Comparison of ENCODE assay signal across 1 cellular context in genomic region chr17:6651483-6652452, GRCh38.
A peak's percentile ranks its signal among the peaks of the same experiment; 100 is the strongest.
TF ChIP-seq lines count a peak whose summit lies in the region.

TSS of gene C17orf100 (plus strand) at chr17:6651762. CDS start at chr17:6651914, 152 bp downstream.
TSS of gene MED31 (minus strand) at chr17:6651605. CDS start at chr17:6651528, 77 bp downstream.

TF ChIP-seq in GM23338, 12 proteins besides CTCF, POLR2A, EP300 and RAD21:
- TF ChIP-seq, protein P1, sequence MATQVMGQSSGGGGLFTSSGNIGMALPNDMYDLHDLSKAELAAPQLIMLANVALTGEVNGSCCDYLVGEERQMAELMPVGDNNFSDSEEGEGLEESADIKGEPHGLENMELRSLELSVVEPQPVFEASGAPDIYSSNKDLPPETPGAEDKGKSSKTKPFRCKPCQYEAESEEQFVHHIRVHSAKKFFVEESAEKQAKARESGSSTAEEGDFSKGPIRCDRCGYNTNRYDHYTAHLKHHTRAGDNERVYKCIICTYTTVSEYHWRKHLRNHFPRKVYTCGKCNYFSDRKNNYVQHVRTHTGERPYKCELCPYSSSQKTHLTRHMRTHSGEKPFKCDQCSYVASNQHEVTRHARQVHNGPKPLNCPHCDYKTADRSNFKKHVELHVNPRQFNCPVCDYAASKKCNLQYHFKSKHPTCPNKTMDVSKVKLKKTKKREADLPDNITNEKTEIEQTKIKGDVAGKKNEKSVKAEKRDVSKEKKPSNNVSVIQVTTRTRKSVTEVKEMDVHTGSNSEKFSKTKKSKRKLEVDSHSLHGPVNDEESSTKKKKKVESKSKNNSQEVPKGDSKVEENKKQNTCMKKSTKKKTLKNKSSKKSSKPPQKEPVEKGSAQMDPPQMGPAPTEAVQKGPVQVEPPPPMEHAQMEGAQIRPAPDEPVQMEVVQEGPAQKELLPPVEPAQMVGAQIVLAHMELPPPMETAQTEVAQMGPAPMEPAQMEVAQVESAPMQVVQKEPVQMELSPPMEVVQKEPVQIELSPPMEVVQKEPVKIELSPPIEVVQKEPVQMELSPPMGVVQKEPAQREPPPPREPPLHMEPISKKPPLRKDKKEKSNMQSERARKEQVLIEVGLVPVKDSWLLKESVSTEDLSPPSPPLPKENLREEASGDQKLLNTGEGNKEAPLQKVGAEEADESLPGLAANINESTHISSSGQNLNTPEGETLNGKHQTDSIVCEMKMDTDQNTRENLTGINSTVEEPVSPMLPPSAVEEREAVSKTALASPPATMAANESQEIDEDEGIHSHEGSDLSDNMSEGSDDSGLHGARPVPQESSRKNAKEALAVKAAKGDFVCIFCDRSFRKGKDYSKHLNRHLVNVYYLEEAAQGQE (IDR thresholded peaks at IDR 0.05; ENCODE audit: unreplicated experiment), result no peak
- TF ChIP-seq EZH2phosphoT487 (IDR thresholded peaks at IDR 0.05; ENCODE audit: unreplicated experiment), result no peak
- no peak for TF ChIP-seq EZH2 (IDR thresholded peaks at IDR 0.05; ENCODE audit: low read depth, unreplicated experiment)
- no peak for TF ChIP-seq NANOG (IDR thresholded peaks at IDR 0.05; ENCODE audit: borderline replicate concordance)
- 0 out of 2 replicates have a peak, but pooled peaks have one; percentile 18 for TF ChIP-seq CREB1 (CRISPR knock-in tag; IDR thresholded peaks at IDR 0.05; ENCODE audit: low read depth)
- peak; percentile 61 for TF ChIP-seq POLR2AphosphoS5 (IDR thresholded peaks at IDR 0.05; ENCODE audit: low read depth)
- no peak for TF ChIP-seq ZNF331 (CRISPR knock-in tag; IDR thresholded peaks at IDR 0.05; ENCODE audit: low read depth)
